8 cellular contexts compared by ENCODE assay signal in genomic region chr10:73168486-73168844, GRCh38. TPM values are rescaled to one million over a fixed set of nuclear protein-coding genes. Genes with fewer than 3 reads are reported as not detected.
DNase-seq lines count a peak whose midpoint lies in the region; ATAC-seq, FAIRE-seq and TF ChIP-seq lines count a peak whose summit lies in the region.

No MANE protein-coding gene starts in this region.

- H3K9ac ChIP-seq in K562 (ENCODE audit: insufficient read depth in 1 of 2, low read depth in 2 of 2, low read length in 2 of 2): peak overlapping the region; percentile 95 to 98

- POLR2A ChIA-PET in activated CD4-positive, alpha-beta T cell treated with anti-CD3 and anti-CD28 coated beads, Interleukin-2, amount 10 ng/mL, durations not matched to agents 7 days and 5 days (lab: Charles Lee): interaction anchor here (0.7 to 1.0 kb wide), 2 partner anchors 72 to 79 kb away, joined by 3 to 4 read pairs; partner anchors contain the start of genes DNAJC9 and P4HA1
- POLR2A ChIA-PET in K562 (lab: Yijun Ruan, JAX): interaction anchor here (0.6 to 1.6 kb wide), 14 partner anchors 13 to 330 kb away, joined by 3 to 8 read pairs (median 4); partner anchors contain the start of genes NUDT13 and P4HA1

- H3K4me2 ChIP-seq in K562 (ENCODE audit: insufficient read depth, low read length): peak overlapping the region; percentile 99

- no peak for TF ChIP-seq RAD21 in K562 (CRISPR knock-in tag; conservative IDR thresholded peaks at IDR 0.05 in 1 of 2, IDR thresholded peaks at IDR 0.05 in 1 of 2)

- peaks cover 47% of the 10 kb centered on the region for H3K79me2 ChIP-seq in K562 (ENCODE audit: control insufficient read depth, insufficient read depth, low read length)

- TSS peak; percentile 83 for BruUV-seq in K562 (replicated peaks; lab: Mats Ljungman, UMichigan)

- no peak for DNase-seq in activated CD4-positive, alpha-beta T cell treated with anti-CD3 and anti-CD28 coated beads, Interleukin-2, amount 10 ng/mL, durations not matched to agents 7 days and 5 days
- no peak for DNase-seq in activated CD4-positive, alpha-beta T cell treated with anti-CD3 and anti-CD28 coated beads for 4 hours
- DNase-seq in HL-60 (ENCODE audit: low read depth in 1 of 2, low spot score in 1 of 2) (no peak), K562 (ENCODE audit: extremely low read depth in 1 of 4, low spot score in 3 of 4) (no peak), left lung (no peak), transverse colon (no peak), H54 (ENCODE audit: insufficient read length, low spot score) (no peak)

- ATAC-seq in K562 (no peak; the same call in 2 of the 3 replicates), left lung (peak; percentile 44), HG03469 (IDR thresholded peaks at IDR 0.05; ENCODE audit: unreplicated experiment) (no peak)

- H3K9me3 Mint-ChIP-seq in activated CD4-positive, alpha-beta T cell treated with anti-CD3 and anti-CD28 coated beads, Interleukin-2, amount 10 ng/mL, durations not matched to agents 7 days and 5 days: no peaks in the 10 kb centered on the region

- peaks cover 20% of the 10 kb centered on the region for H3K36me3 Mint-ChIP-seq in activated CD4-positive, alpha-beta T cell treated with anti-CD3 and anti-CD28 coated beads, Interleukin-2, amount 10 ng/mL, durations not matched to agents 7 days and 5 days (ENCODE audit: low read depth)

- H3K36me3 ChIP-seq in K562 (ENCODE audit: control insufficient read depth, insufficient read depth, low read length): peaks cover 14% of the 10 kb centered on the region; the same call in 2 of the 3 replicates
- peaks cover 0 to 6% of the 10 kb centered on the region in 2 donors for H3K36me3 ChIP-seq in left lung
- peaks cover 0 to 3% (median 0%) of the 10 kb centered on the region in 4 donors for H3K36me3 ChIP-seq in transverse colon

- H2AFZ ChIP-seq in K562 (ENCODE audit: low read depth, low read length): peak overlapping the region; percentile 97

- in situ Hi-C loops in K562 (cut with MboI) (no loop called here), transverse colon (cut with MboI; ENCODE audit: low pct_ligation_motif_present in 1 of 4, low pct_unique_long_range_greater_than_20kb in 1 of 4, low sequenced_read_pairs in 3 of 4) (loop anchor here in 2 of 4 donors (10.0 to 25.0 kb wide), 3 partner anchors 64 to 806 kb away; partner anchors contain the start of genes DNAJB12 (in 1 of the 2) and P4HA1 (in 1 of the 2))

- CTCF ChIA-PET in activated CD4-positive, alpha-beta T cell treated with anti-CD3 and anti-CD28 coated beads, Interleukin-2, amount 10 ng/mL, durations not matched to agents 7 days and 5 days (lab: Charles Lee): interaction anchor here (0.8 to 3.2 kb wide), 4 partner anchors 10 to 74 kb away, joined by 3 to 11 read pairs (median 4); no protein-coding TSS in a partner anchor
- CTCF ChIA-PET in K562 (lab: Yijun Ruan, JAX; ENCODE audit: low intra/inter-chr PET ratio): no interaction called here

- H3K27ac Mint-ChIP-seq in activated CD4-positive, alpha-beta T cell treated with anti-CD3 and anti-CD28 coated beads, Interleukin-2, amount 10 ng/mL, durations not matched to agents 7 days and 5 days: peak overlapping the region; percentile 97

- H3K27ac ChIP-seq in HL-60 (replicated peaks) (peak overlapping the region; percentile 76), K562 (ENCODE audit: extremely low read depth, low read depth, low read length) (peak overlapping the region; percentile 88), left lung (peak overlapping the region; percentile 94 to 95), transverse colon (peak overlapping the region; percentile 96 to 99 (median 96))

- H3K4me3 ChIP-seq in HL-60 (replicated peaks; ENCODE audit: insufficient read depth, low read length) (peak overlapping the region; percentile 95), K562 (peak overlapping the region; percentile 67), left lung (peak overlapping the region; percentile 79 to 95), transverse colon (peak overlapping the region; percentile 76 to 94 (median 88))

- H3K9me3 ChIP-seq in K562 (replicated peaks; ENCODE audit: control insufficient read depth, insufficient read depth, low read depth, low read length) (no peaks in the 10 kb centered on the region), left lung (no peaks in the 10 kb centered on the region), transverse colon (no peaks in the 10 kb centered on the region)

- 1% methylated on average over 6 of the region's 6 CpGs for WGBS in K562 (ENCODE audit: insufficient coverage, low coverage, missing lambda C conversion rate)
- WGBS in transverse colon (ENCODE audit: low coverage in 1 of 2), 2 donors: 0 to 2% methylated on average over 5 to 6 of the region's 6 CpGs

- peak; percentile 40 for FAIRE-seq in K562 (lab: Jason Lieb, UNC)
- no peak for FAIRE-seq in H54 (lab: Jason Lieb, UNC)

- H3K4me1 ChIP-seq in K562 (replicated peaks in 1 of 2; ENCODE audit: control insufficient read depth in 2 of 2, insufficient read depth in 2 of 2, low read length in 2 of 2): peaks cover 3 to 4% of the 10 kb centered on the region in 2 experiments; a peak in 2 of 5 replicates
- peaks cover 6 to 49% of the 10 kb centered on the region in 2 donors for H3K4me1 ChIP-seq in left lung
- H3K4me1 ChIP-seq in transverse colon: peaks cover 11 to 43% (median 18%) of the 10 kb centered on the region in 4 donors

- H3K27me3 ChIP-seq in HL-60 (ENCODE audit: insufficient read depth, poor library complexity, severe bottlenecking) (no peaks in the 10 kb centered on the region), K562 (ENCODE audit: control insufficient read depth in 2 of 2, insufficient read depth in 2 of 2, low read length in 2 of 2) (no peaks in the 10 kb centered on the region), left lung (no peaks in the 10 kb centered on the region), transverse colon (no peaks in the 10 kb centered on the region)

- H3K9me1 ChIP-seq in K562 (ENCODE audit: control insufficient read depth, insufficient read depth, low read length): no peaks in the 10 kb centered on the region

- TF ChIP-seq CTCF in HL-60 (IDR thresholded peaks at IDR 0.05; ENCODE audit: insufficient read depth, low read length): no peak
- TF ChIP-seq CTCF in K562 (IDR thresholded peaks at IDR 0.05 in 2 of 3, conservative IDR thresholded peaks at IDR 0.05 in 1 of 3; ENCODE audit: insufficient read depth in 2 of 3, low read depth in 1 of 3, low read length in 3 of 3): no peak
- no peak for TF ChIP-seq CTCF in left lung (IDR thresholded peaks at IDR 0.05)
- TF ChIP-seq CTCF in transverse colon (IDR thresholded peaks at IDR 0.05): no peak

- intact Hi-C loops in K562 (cut with micrococcal nuclease): loop anchor here (2.0 to 5.0 kb wide), 4 partner anchors 49 to 84 kb away; partner anchors contain the start of genes MRPS16, NUDT13 and P4HA1
- intact Hi-C loops in left lung (cut with DNase I): no loop called here
- intact Hi-C loops in transverse colon (cut with DNase I; ENCODE audit: low total_unique reads): loop anchor here (5.0 kb wide), 1 partner anchor 1381 kb away; no protein-coding TSS in a partner anchor

- no peaks in the 10 kb centered on the region for H3K27me3 Mint-ChIP-seq in activated CD4-positive, alpha-beta T cell treated with anti-CD3 and anti-CD28 coated beads, Interleukin-2, amount 10 ng/mL, durations not matched to agents 7 days and 5 days

- no peaks in the 10 kb centered on the region for H4K20me1 ChIP-seq in K562 (replicated peaks; ENCODE audit: control insufficient read depth, insufficient read depth, low read length)

- peaks cover 34% of the 10 kb centered on the region for H3K4me1 Mint-ChIP-seq in activated CD4-positive, alpha-beta T cell treated with anti-CD3 and anti-CD28 coated beads, Interleukin-2, amount 10 ng/mL, durations not matched to agents 7 days and 5 days

- TF ChIP-seq EP300 in K562 (IDR thresholded peaks at IDR 0.05; ENCODE audit: low read length): no peak
- TF ChIP-seq EP300 in transverse colon (IDR thresholded peaks at IDR 0.05; ENCODE audit: low read depth): no peak

- H3K4me3 Mint-ChIP-seq in activated CD4-positive, alpha-beta T cell treated with anti-CD3 and anti-CD28 coated beads, Interleukin-2, amount 10 ng/mL, durations not matched to agents 7 days and 5 days: peak overlapping the region; percentile 100

- no peak for TF ChIP-seq POLR2A in K562 (conservative IDR thresholded peaks at IDR 0.05)
- TF ChIP-seq POLR2A in transverse colon (IDR thresholded peaks at IDR 0.05): no peak
- no peak for TF ChIP-seq POLR2A in H54 (IDR thresholded peaks at IDR 0.05; ENCODE audit: low read depth, low read length)

RNA-seq across cellular contexts. Expression of gene FAM149B1, which starts 0.5 kb away (rescaled TPM):
- 10 to 100 TPM; 15.2 to 17.0 TPM for total RNA-seq in activated CD4-positive, alpha-beta T cell treated with anti-CD3 and anti-CD28 coated beads, Interleukin-2, amount 10 ng/mL, durations not matched to agents 7 days and 5 days
- total RNA-seq in K562 (2011; cell fraction: chromatin; rRNA removed; ENCODE audit: low replicate concordance): 7.2 and 16.9 TPM in 2 replicates
- total RNA-seq in K562 (2011; cell fraction: nucleolus; rRNA removed): 4.2 and 5.0 TPM in 2 replicates
- total RNA-seq in K562 (2011; cell fraction: nucleoplasm; rRNA removed): 7.0 and 8.5 TPM in 2 replicates
- total RNA-seq in K562 (2014; rRNA removed) (3.2 and 4.2 TPM in 2 replicates), K562 (2014; rRNA removed; fragmentation: Illumina TruSeq; extraction: Trizol) (9.5 and 10.3 TPM in 2 replicates), K562 (2015; rRNA removed; fragmentation: Illumina TruSeq; extraction: Trizol) (8.8 and 9.2 TPM in 2 replicates), K562 (2021) (6.1 and 7.2 TPM in 2 replicates), left lung (10 to 100 TPM; 20.4 to 26.4 TPM), transverse colon (10 to 100 TPM in 3 of 4 donors, 1 to 10 TPM in 1; 9.7 to 32.0 (median 17.3) TPM)
- polyA plus RNA-seq in K562 (2011; rRNA removed) (18.5 and 21.5 TPM in 2 replicates), K562 (2014; fragmentation: Illumina TruSeq; extraction: Trizol) (9.3 and 9.5 TPM in 2 replicates), K562 (2014; fragmentation: Nextera tagmentation; extraction: Ambion mirVana) (10 to 100 TPM; 14.4 to 16.9 TPM), K562 (2014; rRNA removed) (6.0 and 8.7 TPM in 2 replicates)
- 12.7 and 14.0 TPM in 2 replicates for polyA plus RNA-seq in K562 (2011; cell fraction: cytosol; rRNA removed)
- 22.0 and 24.2 TPM in 2 replicates for polyA plus RNA-seq in K562 (2011; cell fraction: nucleus; rRNA removed)
- polyA plus RNA-seq in K562 (2012): 16.3 and 22.4 TPM in 2 replicates
- polyA minus RNA-seq in K562 (2011; rRNA and poly(A)+ RNA removed): 13.6 and 17.0 TPM in 2 replicates
- 4.3 and 5.7 TPM in 2 replicates for polyA minus RNA-seq in K562 (2011; cell fraction: cytosol; rRNA and poly(A)+ RNA removed)
- 6.5 and 8.6 TPM in 2 replicates for polyA minus RNA-seq in K562 (2011; cell fraction: nucleus; rRNA and poly(A)+ RNA removed)

RNA-seq across cellular contexts. Expression of gene ECD, which starts 0.7 kb away (rescaled TPM):
- total RNA-seq in activated CD4-positive, alpha-beta T cell treated with anti-CD3 and anti-CD28 coated beads, Interleukin-2, amount 10 ng/mL, durations not matched to agents 7 days and 5 days: 10 to 100 TPM; 30.5 to 31.7 TPM
- total RNA-seq in K562 (2011; cell fraction: chromatin; rRNA removed; ENCODE audit: low replicate concordance): 52.4 and 77.2 TPM in 2 replicates
- total RNA-seq in K562 (2011; cell fraction: nucleolus; rRNA removed): 34.7 and 34.9 TPM in 2 replicates
- total RNA-seq in K562 (2011; cell fraction: nucleoplasm; rRNA removed): 43.2 and 55.2 TPM in 2 replicates
- total RNA-seq in K562 (2014; rRNA removed) (43.1 and 52.8 TPM in 2 replicates), K562 (2014; rRNA removed; fragmentation: Illumina TruSeq; extraction: Trizol) (51.2 and 60.1 TPM in 2 replicates), K562 (2015; rRNA removed; fragmentation: Illumina TruSeq; extraction: Trizol) (53.9 and 57.2 TPM in 2 replicates), K562 (2021) (44.9 and 48.8 TPM in 2 replicates), left lung (10 to 100 TPM; 22.6 to 25.0 TPM), transverse colon (10 to 100 TPM in 3 of 4 donors, 1 to 10 TPM in 1; 6.4 to 27.0 (median 24.7) TPM)
- polyA plus RNA-seq in K562 (2011; rRNA removed) (63.0 and 79.9 TPM in 2 replicates), K562 (2014; fragmentation: Illumina TruSeq; extraction: Trizol) (51.0 and 59.4 TPM in 2 replicates), K562 (2014; fragmentation: Nextera tagmentation; extraction: Ambion mirVana) (10 to 100 TPM; 33.5 to 75.3 TPM), K562 (2014; rRNA removed) (52.6 and 53.2 TPM in 2 replicates)
- 35.8 and 44.3 TPM in 2 replicates for polyA plus RNA-seq in K562 (2011; cell fraction: cytosol; rRNA removed)
- 38.9 and 42.5 TPM in 2 replicates for polyA plus RNA-seq in K562 (2011; cell fraction: nucleus; rRNA removed)
- 32.6 and 42.6 TPM in 2 replicates for polyA plus RNA-seq in K562 (2012)
- polyA minus RNA-seq in K562 (2011; rRNA and poly(A)+ RNA removed): 67.4 and 78.0 TPM in 2 replicates
- polyA minus RNA-seq in K562 (2011; cell fraction: cytosol; rRNA and poly(A)+ RNA removed): 22.3 and 34.4 TPM in 2 replicates
- polyA minus RNA-seq in K562 (2011; cell fraction: nucleus; rRNA and poly(A)+ RNA removed): 32.2 and 57.6 TPM in 2 replicates

RNA-seq across cellular contexts. Expression of gene NUDT13, which starts 58.2 kb away (rescaled TPM):
- total RNA-seq in activated CD4-positive, alpha-beta T cell treated with anti-CD3 and anti-CD28 coated beads, Interleukin-2, amount 10 ng/mL, durations not matched to agents 7 days and 5 days: 1 to 10 TPM; 1.5 TPM
- 11.2 and 18.1 TPM in 2 replicates for total RNA-seq in K562 (2011; cell fraction: chromatin; rRNA removed; ENCODE audit: low replicate concordance)
- 6.3 and 7.5 TPM in 2 replicates for total RNA-seq in K562 (2011; cell fraction: nucleolus; rRNA removed)
- 12.2 and 23.7 TPM in 2 replicates for total RNA-seq in K562 (2011; cell fraction: nucleoplasm; rRNA removed)
- total RNA-seq in K562 (2014; rRNA removed) (3.9 and 5.6 TPM in 2 replicates), K562 (2014; rRNA removed; fragmentation: Illumina TruSeq; extraction: Trizol) (7.1 and 7.6 TPM in 2 replicates), K562 (2015; rRNA removed; fragmentation: Illumina TruSeq; extraction: Trizol) (3.5 and 5.6 TPM in 2 replicates), K562 (2021) (3.4 and 4.7 TPM in 2 replicates), left lung (1 to 10 TPM; 1.4 to 2.1 TPM), transverse colon (10 to 100 TPM in 1 of 4 donors, 1 to 10 TPM in 2, under 1 TPM in 1; 1.00 to 25.1 (median 4.6) TPM)
- polyA plus RNA-seq in K562 (2011; rRNA removed) (10.5 and 11.1 TPM in 2 replicates), K562 (2014; fragmentation: Illumina TruSeq; extraction: Trizol) (5.0 and 5.6 TPM in 2 replicates), K562 (2014; fragmentation: Nextera tagmentation; extraction: Ambion mirVana) (1 to 10 TPM; 5.2 to 7.1 TPM), K562 (2014; rRNA removed) (4.7 and 10.9 TPM in 2 replicates)
- 2.8 and 6.0 TPM in 2 replicates for polyA plus RNA-seq in K562 (2011; cell fraction: cytosol; rRNA removed)
- polyA plus RNA-seq in K562 (2011; cell fraction: nucleus; rRNA removed): 8.4 and 12.4 TPM in 2 replicates
- 4.4 and 7.8 TPM in 2 replicates for polyA plus RNA-seq in K562 (2012)
- polyA minus RNA-seq in K562 (2011; rRNA and poly(A)+ RNA removed): 5.1 and 5.3 TPM in 2 replicates
- polyA minus RNA-seq in K562 (2011; cell fraction: cytosol; rRNA and poly(A)+ RNA removed): 2.7 and 3.0 TPM in 2 replicates
- polyA minus RNA-seq in K562 (2011; cell fraction: nucleus; rRNA and poly(A)+ RNA removed): 3.4 and 5.1 TPM in 2 replicates

Comparison
In these comparisons a context has a peak if more than half of its experiments do, and no peak if none do; other contexts are left out.
1. intact Hi-C loops: an anchor here in K562 (2.0 to 5.0 kb wide) and transverse colon (5.0 kb wide); none called in left lung.